In the genomic region with DNA sequence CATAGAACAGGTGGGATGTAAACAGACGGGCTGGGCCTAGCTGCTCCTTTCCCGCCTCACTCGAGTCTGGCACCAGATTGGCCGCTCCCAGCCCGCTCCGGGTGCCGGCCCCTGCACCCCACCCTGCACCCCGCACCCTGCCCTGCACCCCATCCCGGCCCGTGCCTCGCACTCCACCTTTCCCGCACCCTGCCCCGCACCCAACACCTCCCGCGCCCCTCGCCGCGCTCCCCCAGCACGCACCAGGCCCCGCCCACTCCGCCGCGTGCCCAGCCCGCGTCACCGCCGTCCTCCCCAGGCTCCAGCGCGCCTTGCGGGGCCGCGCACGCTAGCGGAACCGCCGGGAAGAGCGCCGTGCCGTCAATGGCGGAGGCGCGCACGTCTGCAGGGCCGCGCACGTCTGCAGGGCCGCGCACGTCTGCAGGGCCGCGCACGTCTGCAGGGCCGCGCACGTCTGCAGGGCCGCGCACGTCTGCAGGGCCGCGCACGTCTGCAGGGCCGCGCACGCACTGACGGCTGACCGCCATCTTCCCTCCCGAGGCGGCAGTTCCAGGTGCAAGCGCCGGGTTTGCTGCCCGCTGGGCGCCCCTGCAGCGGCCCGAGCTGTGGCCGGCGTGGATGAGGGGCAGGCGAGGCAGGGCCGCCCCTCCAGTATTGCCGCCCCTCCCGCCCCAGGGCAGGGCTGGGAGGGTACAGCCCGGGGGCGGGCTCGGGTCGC, we compare ENCODE assay signal across 1 cellular context.
TF ChIP-seq lines count a peak whose summit lies in the region.

A gene (plus strand): TSS at position 503 of the 718 bp plus-strand sequence. CDS start 347 bp downstream, outside the sequence.

TF ChIP-seq in HEK293, 187 proteins besides CTCF, POLR2A, EP300 and RAD21 (continued from another document and continues in another):
- TF ChIP-seq KLF10 (tag by site-specific recombination; IDR thresholded peaks at IDR 0.05) (peak; percentile 60; the same call in 1 of the 2 replicates), ZFP3 (tag by site-specific recombination; IDR thresholded peaks at IDR 0.05; ENCODE audit: low read depth) (no peak), SP3 (tag by site-specific recombination; IDR thresholded peaks at IDR 0.05) (peak; percentile 48; the same call in 1 of the 2 replicates), IKZF3 (tag by site-specific recombination; IDR thresholded peaks at IDR 0.05) (0 out of 2 replicates have a peak, but pooled peaks have one; percentile 10), MZF1 (tag by site-specific recombination; IDR thresholded peaks at IDR 0.05; ENCODE audit: borderline replicate concordance) (no peak), ZNF529 (tag by site-specific recombination; IDR thresholded peaks at IDR 0.05; ENCODE audit: insufficient replicate concordance) (no peak), ZNF157 (tag by site-specific recombination; IDR thresholded peaks at IDR 0.05) (no peak), ZNF747 (tag by site-specific recombination; IDR thresholded peaks at IDR 0.05) (no peak), ZNF404 (tag by site-specific recombination; IDR thresholded peaks at IDR 0.05) (no peak), ZNF791 (tag by site-specific recombination; IDR thresholded peaks at IDR 0.05) (no peak), ZNF600 (tag by site-specific recombination; IDR thresholded peaks at IDR 0.05) (peak; percentile 46; the same call in 1 of the 2 replicates), ZNF837 (tag by site-specific recombination; IDR thresholded peaks at IDR 0.05) (no peak), ZNF585B (tag by site-specific recombination; IDR thresholded peaks at IDR 0.05) (no peak), ZNF221 (tag by site-specific recombination; IDR thresholded peaks at IDR 0.05; ENCODE audit: borderline replicate concordance) (no peak), HOXD13 (CRISPR knock-in tag; IDR thresholded peaks at IDR 0.05; ENCODE audit: borderline replicate concordance) (no peak), HOXC10 (CRISPR knock-in tag; IDR thresholded peaks at IDR 0.05) (no peak), ZFHX2 (tag by site-specific recombination; conservative IDR thresholded peaks at IDR 0.05) (peak; percentile 73), ZNF140 (tag by site-specific recombination; IDR thresholded peaks at IDR 0.05) (no peak), ZNF175 (tag by site-specific recombination; IDR thresholded peaks at IDR 0.05) (no peak), SP2 (tag by site-specific recombination; IDR thresholded peaks at IDR 0.05) (peak; percentile 33), ZNF223 (tag by site-specific recombination; IDR thresholded peaks at IDR 0.05) (peak; percentile 88), YY2 (tag by site-specific recombination; IDR thresholded peaks at IDR 0.05) (no peak), ZNF391 (tag by site-specific recombination; IDR thresholded peaks at IDR 0.05; ENCODE audit: borderline replicate concordance, low read depth) (peak; percentile 86), ZNF202 (tag by site-specific recombination; IDR thresholded peaks at IDR 0.05; ENCODE audit: borderline replicate concordance) (no peak), ZBTB48 (tag by site-specific recombination; IDR thresholded peaks at IDR 0.05) (no peak), ZNF621 (tag by site-specific recombination; IDR thresholded peaks at IDR 0.05) (no peak), ZNF311 (tag by site-specific recombination; IDR thresholded peaks at IDR 0.05; ENCODE audit: borderline replicate concordance) (no peak), OSR2 (tag by site-specific recombination; IDR thresholded peaks at IDR 0.05) (no peak), ZNF660 (tag by site-specific recombination; IDR thresholded peaks at IDR 0.05) (no peak; the same call in none of the 2 replicates), ZNF677 (tag by site-specific recombination; IDR thresholded peaks at IDR 0.05) (no peak), ZNF548 (tag by site-specific recombination; IDR thresholded peaks at IDR 0.05) (no peak), ZNF629 (tag by site-specific recombination; IDR thresholded peaks at IDR 0.05) (peak; percentile 50; the same call in 1 of the 2 replicates), ZNF48 (tag by site-specific recombination; IDR thresholded peaks at IDR 0.05) (no peak), ZBTB21 (tag by site-specific recombination; IDR thresholded peaks at IDR 0.05) (no peak), ZNF37A (tag by site-specific recombination; IDR thresholded peaks at IDR 0.05) (no peak), ZNF426 (tag by site-specific recombination; IDR thresholded peaks at IDR 0.05) (no peak), ZNF335 (tag by site-specific recombination; conservative IDR thresholded peaks at IDR 0.05) (peak; percentile 79), ZNF624 (tag by site-specific recombination; IDR thresholded peaks at IDR 0.05) (no peak)
- TF ChIP-seq, protein P1, sequence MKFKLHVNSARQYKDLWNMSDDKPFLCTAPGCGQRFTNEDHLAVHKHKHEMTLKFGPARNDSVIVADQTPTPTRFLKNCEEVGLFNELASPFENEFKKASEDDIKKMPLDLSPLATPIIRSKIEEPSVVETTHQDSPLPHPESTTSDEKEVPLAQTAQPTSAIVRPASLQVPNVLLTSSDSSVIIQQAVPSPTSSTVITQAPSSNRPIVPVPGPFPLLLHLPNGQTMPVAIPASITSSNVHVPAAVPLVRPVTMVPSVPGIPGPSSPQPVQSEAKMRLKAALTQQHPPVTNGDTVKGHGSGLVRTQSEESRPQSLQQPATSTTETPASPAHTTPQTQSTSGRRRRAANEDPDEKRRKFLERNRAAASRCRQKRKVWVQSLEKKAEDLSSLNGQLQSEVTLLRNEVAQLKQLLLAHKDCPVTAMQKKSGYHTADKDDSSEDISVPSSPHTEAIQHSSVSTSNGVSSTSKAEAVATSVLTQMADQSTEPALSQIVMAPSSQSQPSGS (tag by site-specific recombination; IDR thresholded peaks at IDR 0.05; ENCODE audit: low read depth) = no peak
- TF ChIP-seq, protein P2, sequence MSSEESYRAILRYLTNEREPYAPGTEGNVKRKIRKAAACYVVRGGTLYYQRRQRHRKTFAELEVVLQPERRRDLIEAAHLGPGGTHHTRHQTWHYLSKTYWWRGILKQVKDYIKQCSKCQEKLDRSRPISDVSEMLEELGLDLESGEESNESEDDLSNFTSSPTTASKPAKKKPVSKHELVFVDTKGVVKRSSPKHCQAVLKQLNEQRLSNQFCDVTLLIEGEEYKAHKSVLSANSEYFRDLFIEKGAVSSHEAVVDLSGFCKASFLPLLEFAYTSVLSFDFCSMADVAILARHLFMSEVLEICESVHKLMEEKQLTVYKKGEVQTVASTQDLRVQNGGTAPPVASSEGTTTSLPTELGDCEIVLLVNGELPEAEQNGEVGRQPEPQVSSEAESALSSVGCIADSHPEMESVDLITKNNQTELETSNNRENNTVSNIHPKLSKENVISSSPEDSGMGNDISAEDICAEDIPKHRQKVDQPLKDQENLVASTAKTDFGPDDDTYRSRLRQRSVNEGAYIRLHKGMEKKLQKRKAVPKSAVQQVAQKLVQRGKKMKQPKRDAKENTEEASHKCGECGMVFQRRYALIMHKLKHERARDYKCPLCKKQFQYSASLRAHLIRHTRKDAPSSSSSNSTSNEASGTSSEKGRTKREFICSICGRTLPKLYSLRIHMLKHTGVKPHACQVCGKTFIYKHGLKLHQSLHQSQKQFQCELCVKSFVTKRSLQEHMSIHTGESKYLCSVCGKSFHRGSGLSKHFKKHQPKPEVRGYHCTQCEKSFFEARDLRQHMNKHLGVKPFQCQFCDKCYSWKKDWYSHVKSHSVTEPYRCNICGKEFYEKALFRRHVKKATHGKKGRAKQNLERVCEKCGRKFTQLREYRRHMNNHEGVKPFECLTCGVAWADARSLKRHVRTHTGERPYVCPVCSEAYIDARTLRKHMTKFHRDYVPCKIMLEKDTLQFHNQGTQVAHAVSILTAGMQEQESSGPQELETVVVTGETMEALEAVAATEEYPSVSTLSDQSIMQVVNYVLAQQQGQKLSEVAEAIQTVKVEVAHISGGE (tag by site-specific recombination; conservative IDR thresholded peaks at IDR 0.05; ENCODE audit: low read depth) = 0 out of 2 replicates have a peak, but pooled peaks have one; percentile 28
- TF ChIP-seq, protein P3, sequence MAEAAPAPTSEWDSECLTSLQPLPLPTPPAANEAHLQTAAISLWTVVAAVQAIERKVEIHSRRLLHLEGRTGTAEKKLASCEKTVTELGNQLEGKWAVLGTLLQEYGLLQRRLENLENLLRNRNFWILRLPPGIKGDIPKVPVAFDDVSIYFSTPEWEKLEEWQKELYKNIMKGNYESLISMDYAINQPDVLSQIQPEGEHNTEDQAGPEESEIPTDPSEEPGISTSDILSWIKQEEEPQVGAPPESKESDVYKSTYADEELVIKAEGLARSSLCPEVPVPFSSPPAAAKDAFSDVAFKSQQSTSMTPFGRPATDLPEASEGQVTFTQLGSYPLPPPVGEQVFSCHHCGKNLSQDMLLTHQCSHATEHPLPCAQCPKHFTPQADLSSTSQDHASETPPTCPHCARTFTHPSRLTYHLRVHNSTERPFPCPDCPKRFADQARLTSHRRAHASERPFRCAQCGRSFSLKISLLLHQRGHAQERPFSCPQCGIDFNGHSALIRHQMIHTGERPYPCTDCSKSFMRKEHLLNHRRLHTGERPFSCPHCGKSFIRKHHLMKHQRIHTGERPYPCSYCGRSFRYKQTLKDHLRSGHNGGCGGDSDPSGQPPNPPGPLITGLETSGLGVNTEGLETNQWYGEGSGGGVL (tag by site-specific recombination; IDR thresholded peaks at IDR 0.05) = peak; percentile 41; the same call in 1 of the 2 replicates
- TF ChIP-seq, protein P4, sequence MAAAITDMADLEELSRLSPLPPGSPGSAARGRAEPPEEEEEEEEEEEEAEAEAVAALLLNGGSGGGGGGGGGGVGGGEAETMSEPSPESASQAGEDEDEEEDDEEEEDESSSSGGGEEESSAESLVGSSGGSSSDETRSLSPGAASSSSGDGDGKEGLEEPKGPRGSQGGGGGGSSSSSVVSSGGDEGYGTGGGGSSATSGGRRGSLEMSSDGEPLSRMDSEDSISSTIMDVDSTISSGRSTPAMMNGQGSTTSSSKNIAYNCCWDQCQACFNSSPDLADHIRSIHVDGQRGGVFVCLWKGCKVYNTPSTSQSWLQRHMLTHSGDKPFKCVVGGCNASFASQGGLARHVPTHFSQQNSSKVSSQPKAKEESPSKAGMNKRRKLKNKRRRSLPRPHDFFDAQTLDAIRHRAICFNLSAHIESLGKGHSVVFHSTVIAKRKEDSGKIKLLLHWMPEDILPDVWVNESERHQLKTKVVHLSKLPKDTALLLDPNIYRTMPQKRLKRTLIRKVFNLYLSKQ (tag by site-specific recombination; IDR thresholded peaks at IDR 0.05; ENCODE audit: borderline replicate concordance) = no peak
- TF ChIP-seq, protein P5, sequence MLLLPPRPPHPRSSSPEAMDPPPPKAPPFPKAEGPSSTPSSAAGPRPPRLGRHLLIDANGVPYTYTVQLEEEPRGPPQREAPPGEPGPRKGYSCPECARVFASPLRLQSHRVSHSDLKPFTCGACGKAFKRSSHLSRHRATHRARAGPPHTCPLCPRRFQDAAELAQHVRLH (tag by site-specific recombination; IDR thresholded peaks at IDR 0.05) = no peak
- TF ChIP-seq, protein P6, sequence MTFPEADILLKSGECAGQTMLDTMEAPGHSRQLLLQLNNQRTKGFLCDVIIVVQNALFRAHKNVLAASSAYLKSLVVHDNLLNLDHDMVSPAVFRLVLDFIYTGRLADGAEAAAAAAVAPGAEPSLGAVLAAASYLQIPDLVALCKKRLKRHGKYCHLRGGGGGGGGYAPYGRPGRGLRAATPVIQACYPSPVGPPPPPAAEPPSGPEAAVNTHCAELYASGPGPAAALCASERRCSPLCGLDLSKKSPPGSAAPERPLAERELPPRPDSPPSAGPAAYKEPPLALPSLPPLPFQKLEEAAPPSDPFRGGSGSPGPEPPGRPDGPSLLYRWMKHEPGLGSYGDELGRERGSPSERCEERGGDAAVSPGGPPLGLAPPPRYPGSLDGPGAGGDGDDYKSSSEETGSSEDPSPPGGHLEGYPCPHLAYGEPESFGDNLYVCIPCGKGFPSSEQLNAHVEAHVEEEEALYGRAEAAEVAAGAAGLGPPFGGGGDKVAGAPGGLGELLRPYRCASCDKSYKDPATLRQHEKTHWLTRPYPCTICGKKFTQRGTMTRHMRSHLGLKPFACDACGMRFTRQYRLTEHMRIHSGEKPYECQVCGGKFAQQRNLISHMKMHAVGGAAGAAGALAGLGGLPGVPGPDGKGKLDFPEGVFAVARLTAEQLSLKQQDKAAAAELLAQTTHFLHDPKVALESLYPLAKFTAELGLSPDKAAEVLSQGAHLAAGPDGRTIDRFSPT (tag by site-specific recombination; IDR thresholded peaks at IDR 0.05) = peak; percentile 40; the same call in 1 of the 2 replicates
- TF ChIP-seq, protein P7, sequence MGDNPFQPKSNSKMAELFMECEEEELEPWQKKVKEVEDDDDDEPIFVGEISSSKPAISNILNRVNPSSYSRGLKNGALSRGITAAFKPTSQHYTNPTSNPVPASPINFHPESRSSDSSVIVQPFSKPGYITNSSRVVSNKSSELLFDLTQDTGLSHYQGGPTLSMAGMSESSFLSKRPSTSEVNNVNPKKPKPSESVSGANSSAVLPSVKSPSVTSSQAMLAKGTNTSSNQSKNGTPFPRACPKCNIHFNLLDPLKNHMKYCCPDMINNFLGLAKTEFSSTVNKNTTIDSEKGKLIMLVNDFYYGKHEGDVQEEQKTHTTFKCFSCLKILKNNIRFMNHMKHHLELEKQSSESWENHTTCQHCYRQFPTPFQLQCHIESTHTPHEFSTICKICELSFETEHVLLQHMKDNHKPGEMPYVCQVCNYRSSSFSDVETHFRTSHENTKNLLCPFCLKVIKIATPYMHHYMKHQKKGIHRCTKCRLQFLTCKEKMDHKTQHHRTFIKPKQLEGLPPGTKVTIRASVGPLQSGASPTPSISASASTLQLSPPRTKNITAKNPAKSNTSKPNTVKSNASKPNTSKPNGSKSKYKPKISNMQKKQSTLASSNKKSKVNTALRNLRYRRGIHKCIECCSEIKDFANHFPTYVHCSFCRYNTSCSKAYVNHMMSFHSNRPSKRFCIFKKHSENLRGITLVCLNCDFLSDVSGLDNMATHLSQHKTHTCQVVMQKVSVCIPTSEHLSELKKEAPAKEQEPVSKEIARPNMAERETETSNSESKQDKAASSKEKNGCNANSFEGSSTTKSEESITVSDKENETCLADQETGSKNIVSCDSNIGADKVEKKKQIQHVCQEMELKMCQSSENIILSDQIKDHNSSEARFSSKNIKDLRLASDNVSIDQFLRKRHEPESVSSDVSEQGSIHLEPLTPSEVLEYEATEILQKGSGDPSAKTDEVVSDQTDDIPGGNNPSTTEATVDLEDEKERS (tag by site-specific recombination; IDR thresholded peaks at IDR 0.05) = no peak
- TF ChIP-seq, protein P8, sequence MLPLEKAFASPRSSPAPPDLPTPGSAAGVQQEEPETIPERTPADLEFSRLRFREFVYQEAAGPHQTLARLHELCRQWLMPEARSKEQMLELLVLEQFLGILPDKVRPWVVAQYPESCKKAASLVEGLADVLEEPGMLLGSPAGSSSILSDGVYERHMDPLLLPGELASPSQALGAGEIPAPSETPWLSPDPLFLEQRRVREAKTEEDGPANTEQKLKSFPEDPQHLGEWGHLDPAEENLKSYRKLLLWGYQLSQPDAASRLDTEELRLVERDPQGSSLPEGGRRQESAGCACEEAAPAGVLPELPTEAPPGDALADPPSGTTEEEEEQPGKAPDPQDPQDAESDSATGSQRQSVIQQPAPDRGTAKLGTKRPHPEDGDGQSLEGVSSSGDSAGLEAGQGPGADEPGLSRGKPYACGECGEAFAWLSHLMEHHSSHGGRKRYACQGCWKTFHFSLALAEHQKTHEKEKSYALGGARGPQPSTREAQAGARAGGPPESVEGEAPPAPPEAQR (tag by site-specific recombination; IDR thresholded peaks at IDR 0.05) = no peak
